In the genomic region with DNA sequence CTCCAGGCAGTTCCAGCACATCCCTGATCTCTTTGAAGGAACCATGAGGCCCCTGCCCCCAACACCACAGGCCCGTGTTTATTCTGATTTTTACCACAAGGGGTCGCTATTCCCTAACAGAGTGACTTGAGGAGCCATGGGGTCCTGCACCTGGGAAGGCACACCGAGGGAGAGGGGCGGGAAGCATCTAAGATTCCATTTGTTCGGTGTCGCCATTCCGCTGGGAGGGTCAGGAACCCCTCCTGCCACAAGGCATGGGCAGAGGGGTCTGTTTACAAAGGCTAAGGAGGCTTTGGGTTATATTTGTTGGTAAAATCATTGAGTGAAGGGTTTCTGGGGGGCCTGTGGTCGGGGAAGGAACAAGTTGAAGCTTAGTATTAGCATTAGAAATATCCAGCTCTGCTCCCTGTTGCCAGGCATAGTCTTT, we compare ENCODE assay signal across 8 cellular contexts.
A peak's percentile ranks its signal among the peaks of the same experiment; 100 is the strongest.
DNase-seq lines count a peak whose midpoint lies in the region; ATAC-seq and TF ChIP-seq lines count a peak whose summit lies in the region.

No MANE protein-coding gene starts in this region.

- no peak overlapping the region; the same call in 1 of the 2 replicates for H3K27ac ChIP-seq in VCaP

- peak; percentile 67 for ATAC-seq in Right ventricle myocardium inferior
- ATAC-seq in HG02981 (IDR thresholded peaks at IDR 0.05; ENCODE audit: unreplicated experiment), result no peak

- in situ Hi-C loops in T47D (cut with HindIII; ENCODE audit: low pct_unique_long_range_greater_than_20kb, low sequenced_read_pairs), result no loop called here

- peak; percentile 89 for TF ChIP-seq CTCF in VCaP (conservative IDR thresholded peaks at IDR 0.05)

- DNase-seq in Right ventricle myocardium inferior (ENCODE audit: missing footprints), result no peak
- no peak for DNase-seq in cardiac septum (ENCODE audit: low spot score)
- peak; percentile 81 for DNase-seq in NCI-H1694 (lab: John Stamatoyannopoulos, UW)
- peak; percentile 53 to 76 for DNase-seq in T47D (ENCODE audit: low read depth in 1 of 2, low spot score in 1 of 2)
- peak; percentile 89 for DNase-seq in islet precursor cell
- DNase-seq in stimulated activated CD4-positive, alpha-beta T cell treated with anti-CD3 and anti-CD28 coated beads, Interleukin-2, amount 100 ng/mL, for 24 hours, result peak; percentile 54 to 66

- intact Hi-C loops in Right ventricle myocardium inferior (cut with DNase I), result loop anchor here (1.0 to 5.0 kb wide), 2 partner anchors 161 to 313 kb away; no protein-coding TSS in a partner anchor
- intact Hi-C loops in cardiac septum (cut with DNase I), result loop anchor here (1.0 to 2.0 kb wide), 2 partner anchors 162 to 315 kb away; no protein-coding TSS in a partner anchor

Comparison
In these comparisons a context has a peak if more than half of its experiments do, and no peak if none do; other contexts are left out.
1. DNase-seq: peak in NCI-H1694 (single experiment), T47D (2 of 2), islet precursor cell (single experiment) and stimulated activated CD4-positive, alpha-beta T cell treated with anti-CD3 and anti-CD28 coated beads, Interleukin-2, amount 100 ng/mL, for 24 hours (2 of 2); none in Right ventricle myocardium inferior (single experiment) and cardiac septum (single experiment).